8 cellular contexts compared by ENCODE assay signal in genomic region chr6:44388135-44388487, GRCh38. TPM values are rescaled to one million over a fixed set of nuclear protein-coding genes. Genes with fewer than 3 reads are reported as not detected.
DNase-seq lines count a peak whose midpoint lies in the region; ATAC-seq and TF ChIP-seq lines count a peak whose summit lies in the region.

No MANE protein-coding gene starts in this region.

- no peak for TF ChIP-seq POLR2A in stomach (IDR thresholded peaks at IDR 0.05)

- WGBS in stomach, 5 donors: 0 to 1% (median 0%) methylated on average over 3 to 10 of the region's 10 CpGs

- H3K4me3 ChIP-seq in Caco-2 (ENCODE audit: low read depth, low read length): peak overlapping the region; percentile 80
- H3K4me3 ChIP-seq in stomach: peak overlapping the region; percentile 64 to 92 (median 86)

- H3K27ac Mint-ChIP-seq in Caco-2 (ENCODE audit: unreplicated experiment) (peak overlapping the region; percentile 98), HFFc6 (peak overlapping the region; percentile 94), immature natural killer cell (peak overlapping the region; percentile 75 to 99 (median 91))
- H3K27ac Mint-ChIP-seq in activated CD8-positive, alpha-beta T cell treated with anti-CD3 and anti-CD28 coated beads for 36 hours: peak overlapping the region; percentile 99

- H3K9me3 Mint-ChIP-seq in Caco-2 (ENCODE audit: unreplicated experiment) (no peaks in the 10 kb centered on the region), HFFc6 (no peaks in the 10 kb centered on the region), immature natural killer cell (no peaks in the 10 kb centered on the region)
- no peaks in the 10 kb centered on the region for H3K9me3 Mint-ChIP-seq in activated CD8-positive, alpha-beta T cell treated with anti-CD3 and anti-CD28 coated beads for 36 hours

- no peaks in the 10 kb centered on the region for H3K36me3 ChIP-seq in Caco-2 (ENCODE audit: control insufficient read depth, insufficient read depth, low read length)
- peaks cover 12 to 21% (median 21%) of the 10 kb centered on the region in 4 donors for H3K36me3 ChIP-seq in stomach

- H3K9me3 ChIP-seq in Caco-2 (no peaks in the 10 kb centered on the region), stomach (no peaks in the 10 kb centered on the region)

- intact Hi-C loops in Caco-2 (cut with micrococcal nuclease; ENCODE audit: unreplicated experiment) (no loop called here), stomach (cut with DNase I; ENCODE audit: low total_unique reads) (no loop called here), posterior vena cava (cut with DNase I) (no loop called here)
- intact Hi-C loops in activated CD8-positive, alpha-beta T cell treated with anti-CD3 and anti-CD28 coated beads for 36 hours (cut with micrococcal nuclease): no loop called here

- peak overlapping the region in 4 of 5 donors; percentile 89 to 98 (median 96) for H3K27ac ChIP-seq in stomach

- no peak for TF ChIP-seq EP300 in stomach (IDR thresholded peaks at IDR 0.05)

- BruUV-seq in Caco-2 (replicated peaks; lab: Mats Ljungman, UMichigan): no TSS peak

- DNase-seq in Caco-2 (no peak), HFFc6 (no peak), immature natural killer cell (no peak), stomach (no peak), NCI-H524 treated with DMSO at 0.1 percent for 48 hours (lab: John Stamatoyannopoulos, UW) (no peak), posterior vena cava (ENCODE audit: low spot score) (no peak)
- DNase-seq in activated CD8-positive, alpha-beta T cell treated with anti-CD3 and anti-CD28 coated beads for 36 hours: no peak

- H3K4me1 ChIP-seq in Caco-2 (peaks cover 7% of the 10 kb centered on the region; the same call in 1 of the 2 replicates), stomach (peaks cover 21 to 42% (median 31%) of the 10 kb centered on the region in 4 donors)

- ATAC-seq in activated CD8-positive, alpha-beta T cell treated with anti-CD3 and anti-CD28 coated beads for 36 hours: no peak
- ATAC-seq in HG03457 (IDR thresholded peaks at IDR 0.05; ENCODE audit: unreplicated experiment): no peak

- H3K36me3 Mint-ChIP-seq in Caco-2 (ENCODE audit: insufficient read depth, unreplicated experiment) (peaks cover 46% of the 10 kb centered on the region), HFFc6 (ENCODE audit: low read depth) (peaks cover 22% of the 10 kb centered on the region; the same call in 1 of the 2 replicates), immature natural killer cell (peaks cover 0 to 13% (median 0%) of the 10 kb centered on the region in 3 donors)
- peaks cover 34% of the 10 kb centered on the region for H3K36me3 Mint-ChIP-seq in activated CD8-positive, alpha-beta T cell treated with anti-CD3 and anti-CD28 coated beads for 36 hours (ENCODE audit: low read depth)

- H3K27me3 Mint-ChIP-seq in Caco-2 (ENCODE audit: insufficient read depth, unreplicated experiment) (peaks cover 5% of the 10 kb centered on the region), HFFc6 (ENCODE audit: insufficient read depth) (peaks cover 2% of the 10 kb centered on the region), immature natural killer cell (ENCODE audit: low read depth in 3 of 3) (peaks cover 7 to 11% (median 8%) of the 10 kb centered on the region in 3 donors)
- H3K27me3 Mint-ChIP-seq in activated CD8-positive, alpha-beta T cell treated with anti-CD3 and anti-CD28 coated beads for 36 hours: no peaks in the 10 kb centered on the region

- H3K27me3 ChIP-seq in Caco-2 (replicated peaks; ENCODE audit: control insufficient read depth, insufficient read depth, low read length) (no peaks in the 10 kb centered on the region), stomach (no peaks in the 10 kb centered on the region)

- H3K4me3 Mint-ChIP-seq in Caco-2 (ENCODE audit: unreplicated experiment) (peak overlapping the region; percentile 97), HFFc6 (peak overlapping the region; percentile 94), immature natural killer cell (peak overlapping the region; percentile 91 to 100 (median 96))
- H3K4me3 Mint-ChIP-seq in activated CD8-positive, alpha-beta T cell treated with anti-CD3 and anti-CD28 coated beads for 36 hours: peak overlapping the region; percentile 98

- no peak for TF ChIP-seq CTCF in Caco-2 (IDR thresholded peaks at IDR 0.05; ENCODE audit: insufficient read depth in 1 of 2, low read depth in 1 of 2, low read length in 1 of 2, severe bottlenecking in 1 of 2, unreplicated experiment in 1 of 2)
- TF ChIP-seq CTCF in HFFc6 (IDR thresholded peaks at IDR 0.05): no peak
- no peak for TF ChIP-seq CTCF in activated CD8-positive, alpha-beta T cell treated with anti-CD3 and anti-CD28 coated beads for 36 hours (IDR thresholded peaks at IDR 0.05)
- TF ChIP-seq CTCF in stomach (IDR thresholded peaks at IDR 0.05): no peak

- CTCF ChIA-PET in Caco-2 (lab: Charles Lee): no interaction called here
- CTCF ChIA-PET in activated CD8-positive, alpha-beta T cell treated with anti-CD3 and anti-CD28 coated beads for 36 hours (lab: Charles Lee): interaction anchor here (1.3 to 1.6 kb wide), 3 partner anchors 38 to 120 kb away, joined by 3 to 8 read pairs (median 4); partner anchors contain the start of gene AARS2

- peaks cover 12% of the 10 kb centered on the region for H3K4me1 Mint-ChIP-seq in Caco-2 (ENCODE audit: low read depth, unreplicated experiment)
- H3K4me1 Mint-ChIP-seq in HFFc6 (ENCODE audit: low read depth): peaks cover 35% of the 10 kb centered on the region
- peaks cover 30% of the 10 kb centered on the region for H3K4me1 Mint-ChIP-seq in activated CD8-positive, alpha-beta T cell treated with anti-CD3 and anti-CD28 coated beads for 36 hours (ENCODE audit: low read depth)
- H3K4me1 Mint-ChIP-seq in immature natural killer cell: peaks cover 39 to 43% of the 10 kb centered on the region in 2 donors

- POLR2A ChIA-PET in Caco-2 (lab: Charles Lee): interaction anchor here (0.5 to 1.5 kb wide), 3 partner anchors 15 to 1374 kb away, joined by 3 to 5 read pairs (median 4); partner anchors contain the start of genes KLHDC3 and MEA1
- POLR2A ChIA-PET in activated CD8-positive, alpha-beta T cell treated with anti-CD3 and anti-CD28 coated beads for 36 hours (lab: Charles Lee): interaction anchor here (1.5 to 1.8 kb wide), 2 partner anchors 9 to 13 kb away, joined by 7 to 12 read pairs; no protein-coding TSS in a partner anchor

RNA-seq across cellular contexts. Expression of gene CDC5L, which starts 0.6 kb away (rescaled TPM):
- total RNA-seq in Caco-2 (2022): 23.4 and 23.8 TPM in 2 replicates
- 10 to 100 TPM; 17.9 to 23.5 (median 21.6) TPM for total RNA-seq in HFFc6 (2021; fragmentation: NEBNext Ultra II Directional; extraction: Animal tissue kit (Norgen Biotek cat#: 25700))
- 10 to 100 TPM; 20.4 to 21.4 TPM for total RNA-seq in activated CD8-positive, alpha-beta T cell treated with anti-CD3 and anti-CD28 coated beads for 36 hours
- polyA plus RNA-seq in immature natural killer cell: 10 to 100 TPM in 2 of 3 donors, 1 to 10 TPM in 1; 8.1 to 16.6 (median 10.6) TPM
- 10 to 100 TPM in 3 of 5 donors, 1 to 10 TPM in 2; 4.9 to 29.2 (median 10.3) TPM for total RNA-seq in stomach
- polyA plus RNA-seq in stomach: 1 to 10 TPM; 5.4 to 6.4 (median 6.4) TPM
- total RNA-seq in posterior vena cava: 10 to 100 TPM; 19.1 to 25.1 TPM

RNA-seq across cellular contexts. Expression of gene SPATS1, which starts 45.7 kb away (rescaled TPM):
- total RNA-seq in Caco-2 (2022) (not detected in 2 replicates), stomach (not detected), posterior vena cava (not detected)
- not detected for total RNA-seq in HFFc6 (2021; fragmentation: NEBNext Ultra II Directional; extraction: Animal tissue kit (Norgen Biotek cat#: 25700))
- total RNA-seq in activated CD8-positive, alpha-beta T cell treated with anti-CD3 and anti-CD28 coated beads for 36 hours: not detected
- polyA plus RNA-seq in immature natural killer cell (not detected), stomach (not detected)
